9 cellular contexts compared by ENCODE assay signal in genomic region chr17:49861150-49861884, GRCh38. TPM values are rescaled to one million over a fixed set of nuclear protein-coding genes. Genes with fewer than 3 reads are reported as not detected.
DNase-seq lines count a peak whose midpoint lies in the region; ATAC-seq and TF ChIP-seq lines count a peak whose summit lies in the region.
"Had no signal": no experiment of that assay in that cellular context is flagged by ENCODE, and none has a peak within 500 bp of the region (broad histone marks: within the 10 kb centered on the region; RNA-seq: fewer than 3 reads in every experiment).

No MANE protein-coding gene starts in this region.

- no peaks in the 10 kb centered on the region for H4K20me1 ChIP-seq in neural progenitor cell (ENCODE audit: low read depth)

- DNase-seq in A673 (ENCODE audit: low spot score) = peak; percentile 57
- peak; percentile 46 for DNase-seq in NCI-H460 (ENCODE audit: extremely low read depth, low read depth)
- DNase-seq in activated CD8-positive, alpha-beta memory T cell treated with anti-CD3 and anti-CD28 coated beads for 4 hours (ENCODE audit: low read depth in 2 of 2) = peak; percentile 34 to 43
- DNase-seq in epithelial cell of proximal tubule (ENCODE audit: low read depth) = no peak
- peak; percentile 78 for DNase-seq in neural progenitor cell (ENCODE audit: low spot score)
- DNase-seq in thyroid gland = peak; percentile 57 to 60

- no peak overlapping the region for H2AFZ ChIP-seq in neural progenitor cell (replicated peaks)

- CTCF ChIA-PET in A673 (lab: Charles Lee) = interaction anchor here (0.6 to 5.6 kb wide), 4 partner anchors 12 to 231 kb away, joined by 4 to 71 read pairs (median 7); partner anchors contain the start of gene DLX3

- BruUV-seq in A673 (replicated peaks; lab: Mats Ljungman, UMichigan) = no TSS peak

- ATAC-seq in HG03354 (IDR thresholded peaks at IDR 0.05; ENCODE audit: poor library complexity, severe bottlenecking, unreplicated experiment) = no peak

- intact Hi-C loops in A673 (cut with micrococcal nuclease; ENCODE audit: unreplicated experiment) (loop anchor here (1.0 kb wide), 1 partner anchor 137 kb away; no protein-coding TSS in a partner anchor), thyroid gland (cut with DNase I) (loop anchor here (2.0 kb wide), 1 partner anchor 135 kb away; no protein-coding TSS in a partner anchor)

- H3K27me3 Mint-ChIP-seq in neural progenitor cell (ENCODE audit: insufficient read depth, low read depth) = peaks cover 17% of the 10 kb centered on the region

- H3K9me3 ChIP-seq in A673 (ENCODE audit: low read depth, low read length, poor library complexity, severe bottlenecking) = no peaks in the 10 kb centered on the region
- no peaks in the 10 kb centered on the region for H3K9me3 ChIP-seq in neural progenitor cell (ENCODE audit: low read depth)
- no peaks in the 10 kb centered on the region for H3K9me3 ChIP-seq in thyroid gland

- H3K36me3 Mint-ChIP-seq in neural progenitor cell = no peaks in the 10 kb centered on the region

- no peak for TF ChIP-seq POLR2A in thyroid gland (IDR thresholded peaks at IDR 0.05)

- peaks cover 26% of the 10 kb centered on the region for H3K4me1 Mint-ChIP-seq in neural progenitor cell

- no peaks in the 10 kb centered on the region for H3K36me3 ChIP-seq in A673 (ENCODE audit: insufficient read depth, low read length, poor library complexity, severe bottlenecking)
- no peaks in the 10 kb centered on the region for H3K36me3 ChIP-seq in neural progenitor cell
- no peaks in the 10 kb centered on the region for H3K36me3 ChIP-seq in thyroid gland

- H3K4me2 ChIP-seq in neural progenitor cell = no peak overlapping the region

- 42 to 43% methylated on average over 16 of the region's 16 CpGs for WGBS in thyroid gland, 2 donors

- H3K27ac ChIP-seq in A673 (ENCODE audit: low read depth, low read length, poor library complexity, severe bottlenecking) (no peak overlapping the region), neural progenitor cell (no peak overlapping the region), thyroid gland (no peak overlapping the region)

- H3K79me2 ChIP-seq in neural progenitor cell (ENCODE audit: low read depth) = no peaks in the 10 kb centered on the region

- H3K4me1 ChIP-seq in A673 (ENCODE audit: insufficient read depth, low read length, poor library complexity, severe bottlenecking) (no peaks in the 10 kb centered on the region), neural progenitor cell (peaks cover 16% of the 10 kb centered on the region), thyroid gland (peaks cover 0 to 7% of the 10 kb centered on the region in 2 donors)

- no peak overlapping the region for H3K4me3 Mint-ChIP-seq in neural progenitor cell

- TF ChIP-seq CTCF in A673 (conservative IDR thresholded peaks at IDR 0.05; ENCODE audit: low read depth, low read length) (peak; percentile 96), GM12875 (IDR thresholded peaks at IDR 0.05; ENCODE audit: borderline replicate concordance, insufficient read depth, low read depth, low read length) (peak; percentile 77), epithelial cell of proximal tubule (conservative IDR thresholded peaks at IDR 0.05; ENCODE audit: low read depth, low read length) (peak; percentile 82), neural progenitor cell (IDR thresholded peaks at IDR 0.05) (peak; percentile 99), thyroid gland (IDR thresholded peaks at IDR 0.05) (peak; percentile 63 to 99 (median 83))

- POLR2A ChIA-PET in A673 (lab: Charles Lee; ENCODE audit: low non-redundant PET) = no interaction called here

- H3F3A ChIP-seq in neural progenitor cell (ENCODE audit: low read depth) = peaks cover 16% of the 10 kb centered on the region

- H3K4me3 ChIP-seq in A673 (ENCODE audit: low read depth, low read length, poor library complexity, severe bottlenecking) (no peak overlapping the region), GM12875 (ENCODE audit: low read depth, low read length) (no peak overlapping the region), epithelial cell of proximal tubule (ENCODE audit: low read depth, low read length) (no peak overlapping the region), neural progenitor cell (no peak overlapping the region), thyroid gland (replicated peaks in 1 of 3) (no peak overlapping the region)

- no peak overlapping the region for H3K27ac Mint-ChIP-seq in neural progenitor cell

- H3K9me3 Mint-ChIP-seq in neural progenitor cell = no peaks in the 10 kb centered on the region

- no peaks in the 10 kb centered on the region for H3K27me3 ChIP-seq in A673 (replicated peaks; ENCODE audit: insufficient read depth, low read depth, low read length, poor library complexity)
- H3K27me3 ChIP-seq in neural progenitor cell = peaks cover 8% of the 10 kb centered on the region
- no peaks in the 10 kb centered on the region for H3K27me3 ChIP-seq in thyroid gland

- H3K9ac ChIP-seq in neural progenitor cell = no peak overlapping the region

RNA-seq across cellular contexts. Expression of gene TAC4, which starts 13.4 kb away (rescaled TPM):
- total RNA-seq in A673 (2021) (not detected in 2 replicates), epithelial cell of proximal tubule (not detected in 2 replicates), neural progenitor cell (ENCODE audit: low replicate concordance) (not detected in 2 replicates), thyroid gland (not detected)
- total RNA-seq in NCI-H460 (2014; rRNA removed; shearing (Covaris generic)) = not detected in 2 replicates
- polyA plus RNA-seq in NCI-H460 (2014; cell fraction: nucleus; rRNA removed) = not detected in 2 replicates
- total RNA-seq: mononuclear cell had no signal
